8 cellular contexts compared by ENCODE assay signal in genomic region chr5:90386099-90386710, GRCh38. TPM values are rescaled to one million over a fixed set of nuclear protein-coding genes. Genes with fewer than 3 reads are reported as not detected.
DNase-seq lines count a peak whose midpoint lies in the region; ATAC-seq and TF ChIP-seq lines count a peak whose summit lies in the region.

No MANE protein-coding gene starts in this region.

- TF ChIP-seq CTCF in chondrocyte (IDR thresholded peaks at IDR 0.05): peak; percentile 88
- peak; percentile 58 for TF ChIP-seq CTCF in osteoblast (IDR thresholded peaks at IDR 0.05; ENCODE audit: extremely low read depth, low read depth, low read length)

- H3K4me3 ChIP-seq in osteoblast (ENCODE audit: insufficient read depth, low read length): no peak overlapping the region

- ATAC-seq in T-cell (replicated peaks in 1 of 4) (no peak), GM21515 (IDR thresholded peaks at IDR 0.05; ENCODE audit: unreplicated experiment) (no peak)

- H3K27ac ChIP-seq in osteoblast (ENCODE audit: low read depth, low read length): no peak overlapping the region

- no peak overlapping the region for H3K4me2 ChIP-seq in osteoblast (ENCODE audit: insufficient read depth, low read length)

- CTCF ChIA-PET in T-cell (lab: Charles Lee): interaction anchor here (0.6 to 1.7 kb wide), 8 partner anchors 15 to 1659 kb away, joined by 3 to 6 read pairs (median 3); no protein-coding TSS in a partner anchor

- H3K4me1 Mint-ChIP-seq in chondrocyte (ENCODE audit: low read depth) (no peaks in the 10 kb centered on the region), T-cell (peaks cover 6 to 13% (median 10%) of the 10 kb centered on the region in 3 donors)

- DNase-seq in GF-D8 (lab: John Stamatoyannopoulos, UW) (peak; percentile 1), NCI-H146 (lab: John Stamatoyannopoulos, UW) (peak; percentile 34), chondrocyte (ENCODE audit: low spot score) (no peak), osteoblast (ENCODE audit: insufficient read length, low spot score, missing footprints) (no peak), T-cell (no peak), amniotic stem cell (lab: John Stamatoyannopoulos, UW) (no peak)
- no peak for DNase-seq in activated CD4-positive, alpha-beta T cell treated with anti-CD3 and anti-CD28 coated beads for 4 hours

- H3K36me3 ChIP-seq in osteoblast (ENCODE audit: insufficient read depth, low read length): no peaks in the 10 kb centered on the region

- H3K27ac Mint-ChIP-seq in chondrocyte (ENCODE audit: unreplicated experiment) (no peak overlapping the region), T-cell (no peak overlapping the region)

- no peaks in the 10 kb centered on the region for H3K4me1 ChIP-seq in osteoblast (ENCODE audit: insufficient read depth, low read length)

- no peaks in the 10 kb centered on the region for H3K36me3 Mint-ChIP-seq in chondrocyte (ENCODE audit: low read depth)
- H3K36me3 Mint-ChIP-seq in T-cell: no peaks in the 10 kb centered on the region

- H3K9me3 Mint-ChIP-seq in chondrocyte (ENCODE audit: low read depth) (no peaks in the 10 kb centered on the region), T-cell (no peaks in the 10 kb centered on the region)

- H2AFZ ChIP-seq in osteoblast (ENCODE audit: low read length): no peak overlapping the region

- H3K27me3 Mint-ChIP-seq in chondrocyte (ENCODE audit: low read depth) (no peaks in the 10 kb centered on the region), T-cell (peaks cover 6% of the 10 kb centered on the region in 2 donors)

- no peaks in the 10 kb centered on the region for H3K9me3 ChIP-seq in osteoblast (ENCODE audit: low read depth, low read length)

- no peaks in the 10 kb centered on the region for H4K20me1 ChIP-seq in osteoblast (ENCODE audit: insufficient read depth, low read length)

- POLR2A ChIA-PET in T-cell (lab: Charles Lee): no interaction called here

- H3K27me3 ChIP-seq in osteoblast (ENCODE audit: insufficient read depth, low read length): no peaks in the 10 kb centered on the region

- no peak overlapping the region for H3K4me3 Mint-ChIP-seq in chondrocyte (ENCODE audit: unreplicated experiment)
- H3K4me3 Mint-ChIP-seq in T-cell: no peak overlapping the region

- no peaks in the 10 kb centered on the region for H3K79me2 ChIP-seq in osteoblast (ENCODE audit: insufficient read depth, low read length)

RNA-seq across cellular contexts. Expression of gene CETN3, which starts 23.4 kb away (rescaled TPM):
- total RNA-seq in chondrocyte: 13.6 to 20.3 TPM (median 13.9 TPM) in 3 replicates
- 6.8 and 6.9 TPM in 2 replicates for total RNA-seq in osteoblast
- 10 to 100 TPM in 3 of 5 donors, 1 to 10 TPM in 2; 6.9 to 17.6 (median 15.8) TPM for total RNA-seq in T-cell

Comparison
In these comparisons a context has a peak if more than half of its experiments do, and no peak if none do; other contexts are left out.
1. DNase-seq: peak in GF-D8 (single experiment) and NCI-H146 (single experiment); none in chondrocyte (single experiment), osteoblast (single experiment), activated CD4-positive, alpha-beta T cell treated with anti-CD3 and anti-CD28 coated beads for 4 hours (0 of 2), T-cell (0 of 34) and amniotic stem cell (single experiment).